In genomic region chr3:54374214-54374855, GRCh38 we compare ENCODE assay signal across 8 cellular contexts.
A peak's percentile ranks its signal among the peaks of the same experiment; 100 is the strongest.
DNase-seq lines count a peak whose midpoint lies in the region; ATAC-seq and TF ChIP-seq lines count a peak whose summit lies in the region.

No MANE protein-coding gene starts in this region.

- H3K27me3 ChIP-seq in KMS-11 (ENCODE audit: insufficient read depth, low read depth) = no peaks in the 10 kb centered on the region
- H3K27me3 ChIP-seq in dorsolateral prefrontal cortex = peaks cover 0 to 3% (median 0%) of the 10 kb centered on the region in 45 donors

- H3K27me3 Mint-ChIP-seq in progenitor cell of endocrine pancreas = peaks cover 48% of the 10 kb centered on the region

- DNase-seq in dorsolateral prefrontal cortex = no peak
- peak; percentile 22 for DNase-seq in progenitor cell of endocrine pancreas (ENCODE audit: low spot score, unreplicated experiment)
- no peak for DNase-seq in foreskin fibroblast
- DNase-seq in occipital lobe (lab: John Stamatoyannopoulos, UW) = no peak
- DNase-seq in activated CD4-positive, alpha-beta T cell treated with anti-CD3 and anti-CD28 coated beads for 4 hours = no peak

- H3K4me3 Mint-ChIP-seq in progenitor cell of endocrine pancreas (ENCODE audit: low read depth) = no peak overlapping the region

- H3K36me3 ChIP-seq in KMS-11 (ENCODE audit: insufficient read depth) = no peaks in the 10 kb centered on the region

- H3K4me2 ChIP-seq in KMS-11 = no peak overlapping the region

- no peaks in the 10 kb centered on the region for H4K20me1 ChIP-seq in KMS-11 (ENCODE audit: insufficient read depth)

- no peak overlapping the region for H3K27ac Mint-ChIP-seq in progenitor cell of endocrine pancreas

- no peaks in the 10 kb centered on the region for H3K36me3 Mint-ChIP-seq in progenitor cell of endocrine pancreas (ENCODE audit: insufficient read depth)

- no peaks in the 10 kb centered on the region for H3K4me1 ChIP-seq in KMS-11 (ENCODE audit: low read depth, poor library complexity, severe bottlenecking)

- peak; percentile 56 for TF ChIP-seq CTCF in GM12872 (IDR thresholded peaks at IDR 0.05; ENCODE audit: insufficient read depth, low read depth, low read length)
- TF ChIP-seq CTCF in KMS-11 (conservative IDR thresholded peaks at IDR 0.05; ENCODE audit: low read depth, low read length) = peak; percentile 38; the same call in 1 of the 2 replicates
- TF ChIP-seq CTCF in dorsolateral prefrontal cortex (IDR thresholded peaks at IDR 0.05 in 54 of 56, conservative IDR thresholded peaks at IDR 0.05 in 2 of 56; ENCODE audit: low read depth in 1 of 56, partially characterized antibody in 56 of 56) = peak in 47 of 56 donors; percentile 14 to 59 (median 35)
- peak; percentile 65 for TF ChIP-seq CTCF in progenitor cell of endocrine pancreas (IDR thresholded peaks at IDR 0.05; ENCODE audit: unreplicated experiment)
- TF ChIP-seq CTCF in foreskin fibroblast (IDR thresholded peaks at IDR 0.05; ENCODE audit: low read depth, low read length) = no peak

- no peak overlapping the region for H3K9ac ChIP-seq in KMS-11

- H3K9me3 Mint-ChIP-seq in progenitor cell of endocrine pancreas (ENCODE audit: low read depth) = no peaks in the 10 kb centered on the region

- no peak for ATAC-seq in HG02870 (IDR thresholded peaks at IDR 0.05; ENCODE audit: unreplicated experiment)

- H3K4me3 ChIP-seq in KMS-11 (IDR thresholded peaks at IDR 0.05; ENCODE audit: insufficient read depth, low read depth, low read length) (no peak overlapping the region), dorsolateral prefrontal cortex (no peak overlapping the region), foreskin fibroblast (ENCODE audit: low read depth in 1 of 2, low read length in 2 of 2) (no peak overlapping the region)

- no peaks in the 10 kb centered on the region for H3K79me2 ChIP-seq in KMS-11 (ENCODE audit: insufficient read depth, low read depth)

- H3K27ac ChIP-seq in KMS-11 (no peak overlapping the region), dorsolateral prefrontal cortex (no peak overlapping the region)

- no peak overlapping the region for H2AFZ ChIP-seq in KMS-11 (ENCODE audit: low read depth)

- H3K4me1 Mint-ChIP-seq in progenitor cell of endocrine pancreas (ENCODE audit: low read depth) = peaks cover 5% of the 10 kb centered on the region

- intact Hi-C loops in dorsolateral prefrontal cortex (cut with DNase I) = loop anchor here in 1 of 2 donors (10.0 kb wide), 1 partner anchor 230 kb away; no protein-coding TSS in a partner anchor
